In the genomic region with DNA sequence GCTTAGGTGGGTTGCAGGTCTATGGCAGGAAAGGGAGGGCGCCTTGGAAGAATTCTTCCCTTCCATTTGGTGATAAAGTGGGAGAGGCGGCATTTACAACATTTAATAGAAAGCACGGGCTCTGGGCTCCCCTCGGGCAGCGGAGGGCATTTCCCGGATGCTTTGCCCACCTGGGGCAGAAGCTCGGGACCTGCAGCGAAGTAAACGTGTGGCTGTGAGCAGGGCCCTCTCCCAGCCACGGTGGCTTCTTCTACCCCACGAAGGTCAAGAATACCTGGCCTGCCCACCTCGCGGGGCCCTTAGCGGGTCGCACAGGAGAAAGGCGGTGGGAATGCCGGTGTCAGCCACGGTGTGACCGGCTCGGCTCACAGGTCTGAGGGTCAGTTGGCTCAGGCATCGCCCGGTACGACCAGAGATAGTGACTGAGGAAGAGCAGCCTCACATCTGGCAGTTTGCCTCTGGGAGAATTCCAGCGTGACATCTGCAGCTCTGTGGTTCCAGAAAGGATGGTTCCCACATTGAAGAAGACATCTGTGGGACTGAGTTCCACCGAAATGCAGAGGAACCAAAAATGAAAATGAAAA, we compare ENCODE assay signal across 8 cellular contexts. TPM values are rescaled to one million over a fixed set of nuclear protein-coding genes. Genes with fewer than 3 reads are reported as not detected.
DNase-seq lines count a peak whose midpoint lies in the region; FAIRE-seq and TF ChIP-seq lines count a peak whose summit lies in the region.

No MANE protein-coding gene starts in this region.

- H3K9me3 ChIP-seq in HUES6 (ENCODE audit: control insufficient read depth, insufficient read depth, low read depth, low read length) (no peaks in the 10 kb centered on the region), liver (ENCODE audit: control insufficient read depth in 4 of 4, low read length in 3 of 4) (no peaks in the 10 kb centered on the region)

- TF ChIP-seq CTCF in bronchial epithelial cell (IDR thresholded peaks at IDR 0.05; ENCODE audit: insufficient read depth, low read length, severe bottlenecking) (no peak), liver (IDR thresholded peaks at IDR 0.05; ENCODE audit: low read depth, low read length, missing input control) (no peak)

- H3K27me3 Mint-ChIP-seq in activated naive CD4-positive, alpha-beta T cell treated with anti-CD3 and anti-CD28 coated beads, Interleukin-2, amount 10 ng/mL, durations not matched to agents 7 days and 5 days, result peaks cover 80% of the 10 kb centered on the region

- peak in 1 of 2 donors; percentile 17 for TF ChIP-seq RAD21 in liver (IDR thresholded peaks at IDR 0.05)

- peaks cover 35% of the 10 kb centered on the region for H3K4me1 ChIP-seq in HUES6 (ENCODE audit: control insufficient read depth, insufficient read depth, low read length)
- H3K4me1 ChIP-seq in liver (ENCODE audit: control insufficient read depth in 4 of 4, insufficient read depth in 4 of 4, low read length in 3 of 4), result peaks cover 2 to 15% (median 6%) of the 10 kb centered on the region in 4 donors

- H3K36me3 ChIP-seq in HUES6 (ENCODE audit: control insufficient read depth, insufficient read depth, low read length), result peaks cover 20% of the 10 kb centered on the region; the same call in 1 of the 2 replicates
- peaks cover 10% of the 10 kb centered on the region for H3K36me3 ChIP-seq in bronchial epithelial cell (ENCODE audit: control insufficient read depth, insufficient read depth, low read length)
- H3K36me3 ChIP-seq in liver (ENCODE audit: control insufficient read depth in 4 of 4, insufficient read depth in 3 of 4, low read depth in 1 of 4, low read length in 3 of 4), result no peaks in the 10 kb centered on the region

- 2% methylated on average over 25 of the region's 25 CpGs for WGBS in liver

- H3K4me1 Mint-ChIP-seq in activated naive CD4-positive, alpha-beta T cell treated with anti-CD3 and anti-CD28 coated beads, Interleukin-2, amount 10 ng/mL, durations not matched to agents 7 days and 5 days, result peaks cover 18% of the 10 kb centered on the region

- no peak overlapping the region for H3K27ac Mint-ChIP-seq in activated naive CD4-positive, alpha-beta T cell treated with anti-CD3 and anti-CD28 coated beads, Interleukin-2, amount 10 ng/mL, durations not matched to agents 7 days and 5 days

- FAIRE-seq in bronchial epithelial cell (lab: Jason Lieb, UNC), result no peak

- peak overlapping the region; percentile 83 for H3K4me3 ChIP-seq in HUES6 (ENCODE audit: low read depth, low read length)
- H3K4me3 ChIP-seq in bronchial epithelial cell (ENCODE audit: low read depth, low read length), result peak overlapping the region; percentile 72
- peak overlapping the region; percentile 53 to 75 (median 61) for H3K4me3 ChIP-seq in liver (ENCODE audit: low read depth in 1 of 3, low read length in 3 of 3)

- H3K4me3 Mint-ChIP-seq in activated naive CD4-positive, alpha-beta T cell treated with anti-CD3 and anti-CD28 coated beads, Interleukin-2, amount 10 ng/mL, durations not matched to agents 7 days and 5 days, result peak overlapping the region; percentile 70

- no peaks in the 10 kb centered on the region for H3K36me3 Mint-ChIP-seq in activated naive CD4-positive, alpha-beta T cell treated with anti-CD3 and anti-CD28 coated beads, Interleukin-2, amount 10 ng/mL, durations not matched to agents 7 days and 5 days

- peak overlapping the region; percentile 67; the same call in 1 of the 2 replicates for H3K27ac ChIP-seq in HUES6 (ENCODE audit: low read depth, low read length)
- peak overlapping the region; percentile 42 to 81 for H3K27ac ChIP-seq in liver (ENCODE audit: low read depth in 1 of 2, low read length in 2 of 2)

- no peaks in the 10 kb centered on the region for H3K9me3 Mint-ChIP-seq in activated naive CD4-positive, alpha-beta T cell treated with anti-CD3 and anti-CD28 coated beads, Interleukin-2, amount 10 ng/mL, durations not matched to agents 7 days and 5 days

- no peak for DNase-seq in activated naive CD4-positive, alpha-beta T cell treated with anti-CD3 and anti-CD28 coated beads, Interleukin-2, amount 10 ng/mL, durations not matched to agents 7 days and 5 days
- no peak for DNase-seq in activated naive CD4-positive, alpha-beta T cell (lab: John Stamatoyannopoulos, UW)
- DNase-seq in bronchial epithelial cell (ENCODE audit: low read depth), result peak; percentile 22
- peak; percentile 69 for DNase-seq in superior temporal gyrus (ENCODE audit: extremely low spot score)
- no peak for DNase-seq in NCI-H2171 (lab: John Stamatoyannopoulos, UW)
- no peak for DNase-seq in NCI-H510A (lab: John Stamatoyannopoulos, UW)

- CTCF ChIA-PET in activated naive CD4-positive, alpha-beta T cell treated with anti-CD3 and anti-CD28 coated beads, Interleukin-2, amount 10 ng/mL, durations not matched to agents 7 days and 5 days (lab: Charles Lee), result interaction anchor here (1.0 to 1.2 kb wide), 2 partner anchors 62 to 260 kb away, joined by 3 to 4 read pairs; no protein-coding TSS in a partner anchor

- H3K27me3 ChIP-seq in HUES6 (ENCODE audit: control insufficient read depth, insufficient read depth, low read length) (peaks cover 25% of the 10 kb centered on the region), bronchial epithelial cell (ENCODE audit: control insufficient read depth, insufficient read depth, low read length) (no peaks in the 10 kb centered on the region), liver (ENCODE audit: control insufficient read depth in 4 of 4, insufficient read depth in 4 of 4, low read length in 3 of 4) (no peaks in the 10 kb centered on the region)

- peak overlapping the region; percentile 76 for H3K9ac ChIP-seq in HUES6 (ENCODE audit: low read length)
- H3K9ac ChIP-seq in liver (ENCODE audit: low read depth in 1 of 2, low read length in 2 of 2), result peak overlapping the region; percentile 48 to 68

TF ChIP-seq in liver, 16 proteins besides CTCF, POLR2A, EP300 and RAD21:
- peak in 1 of 2 donors; percentile 21 for TF ChIP-seq HNF4A (conservative IDR thresholded peaks at IDR 0.05)
- no peak for TF ChIP-seq TAF1 (conservative IDR thresholded peaks at IDR 0.05)
- TF ChIP-seq RXRA (IDR thresholded peaks at IDR 0.05), result no peak
- no peak for TF ChIP-seq SP1 (IDR thresholded peaks at IDR 0.05)
- no peak for TF ChIP-seq MAX (IDR thresholded peaks at IDR 0.05)
- TF ChIP-seq REST (IDR thresholded peaks at IDR 0.05), result peak; percentile 2
- TF ChIP-seq, protein P1, sequence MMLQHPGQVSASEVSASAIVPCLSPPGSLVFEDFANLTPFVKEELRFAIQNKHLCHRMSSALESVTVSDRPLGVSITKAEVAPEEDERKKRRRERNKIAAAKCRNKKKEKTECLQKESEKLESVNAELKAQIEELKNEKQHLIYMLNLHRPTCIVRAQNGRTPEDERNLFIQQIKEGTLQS (IDR thresholded peaks at IDR 0.05), result no peak
- no peak for TF ChIP-seq NR2F2 (IDR thresholded peaks at IDR 0.05)

RNA-seq across cellular contexts. Expression of gene F3, which starts 0.6 kb away (rescaled TPM):
- total RNA-seq in bronchial epithelial cell, result 326 and 618 TPM in 2 replicates
- 1 to 10 TPM; 1.0 to 2.7 TPM for total RNA-seq in liver
- polyA plus RNA-seq in liver, result 1 to 10 TPM; 1.1 to 1.6 TPM

Comparison
In these comparisons a context has a peak if more than half of its experiments do, and no peak if none do; other contexts are left out.
1. DNase-seq: peak in bronchial epithelial cell (single experiment) and superior temporal gyrus (single experiment); none in activated naive CD4-positive, alpha-beta T cell treated with anti-CD3 and anti-CD28 coated beads, Interleukin-2, amount 10 ng/mL, durations not matched to agents 7 days and 5 days (single experiment), activated naive CD4-positive, alpha-beta T cell (0 of 4), NCI-H2171 (single experiment) and NCI-H510A (single experiment).
2. RNA of gene F3, which starts 0.6 kb away (total RNA-seq): 326 to 618 TPM in bronchial epithelial cell; 1.0 to 2.7 TPM in liver; every median in the first group is over 10 times any median in the second.
3. Peak in every context shown above with its lines, with median percentiles within 50 percentile points of each other: H3K4me3 ChIP-seq.